Comparison of ENCODE assay signal across 9 cellular contexts in genomic region chr12:70576341-70577282, GRCh38.
A peak's percentile ranks its signal among the peaks of the same experiment; 100 is the strongest.
DNase-seq lines count a peak whose midpoint lies in the region; ATAC-seq, FAIRE-seq and TF ChIP-seq lines count a peak whose summit lies in the region.
"Had no signal": no experiment of that assay in that cellular context is flagged by ENCODE, and none has a peak within 500 bp of the region (broad histone marks: within the 10 kb centered on the region; RNA-seq: fewer than 3 reads in every experiment).

No MANE protein-coding gene starts in this region.

- POLR2A ChIA-PET in BJ (lab: Charles Lee), result interaction anchor here (0.6 to 0.7 kb wide), 3 partner anchors 23 to 92 kb away, joined by 4 to 35 read pairs (median 16); no protein-coding TSS in a partner anchor

- CTCF ChIA-PET in BJ (lab: Yijun Ruan, JAX), result interaction anchor here (0.6 to 4.0 kb wide), 24 partner anchors 21 to 702 kb away, joined by 3 to 54 read pairs (median 3); partner anchors contain the start of genes CNOT2 and KCNMB4

- H3K4me1 ChIP-seq in NT2/D1 (ENCODE audit: insufficient read depth, insufficient read length), result no peaks in the 10 kb centered on the region
- H3K4me1 ChIP-seq in right lobe of liver, result no peaks in the 10 kb centered on the region

- H3K4me3 ChIP-seq in BJ (ENCODE audit: low read depth, low read length) (no peak overlapping the region), NT2/D1 (ENCODE audit: insufficient read length, low read depth) (no peak overlapping the region), right lobe of liver (no peak overlapping the region)
- H3K4me3 ChIP-seq in Jurkat, Clone E6-1 (ENCODE audit: low read length), result no peak overlapping the region

- ATAC-seq in GM19025 (IDR thresholded peaks at IDR 0.05; ENCODE audit: low read depth, unreplicated experiment) (peak; percentile 61), right lobe of liver (peak; percentile 81 to 91 (median 84)), GM18873 (IDR thresholded peaks at IDR 0.05; ENCODE audit: low FRiP score, unreplicated experiment) (no peak)
- ATAC-seq: naive thymus-derived CD8-positive, alpha-beta T cell had no signal

- no peak overlapping the region for H3K9ac ChIP-seq in NT2/D1 (ENCODE audit: insufficient read length, low read depth)

- TF ChIP-seq POLR2A in right lobe of liver (IDR thresholded peaks at IDR 0.05), result no peak

- 37% methylated on average over 12 of the region's 19 CpGs for WGBS in right lobe of liver (ENCODE audit: insufficient coverage, low coverage, low lambda C conversion rate, missing lambda C conversion rate)

- intact Hi-C loops in right lobe of liver (cut with DNase I) (loop anchor here (10.0 kb wide), 2 partner anchors 672 to 692 kb away; no protein-coding TSS in a partner anchor), posterior vena cava (cut with DNase I) (loop anchor here in 1 of 2 donors (5.0 kb wide), 2 partner anchors 674 to 694 kb away; no protein-coding TSS in a partner anchor)

- no peaks in the 10 kb centered on the region for H3K36me3 ChIP-seq in BJ (ENCODE audit: control insufficient read depth, insufficient read depth, low read length)
- no peaks in the 10 kb centered on the region for H3K36me3 ChIP-seq in NT2/D1 (ENCODE audit: insufficient read depth, insufficient read length, low read length)
- no peaks in the 10 kb centered on the region for H3K36me3 ChIP-seq in right lobe of liver

- H3K27me3 ChIP-seq in BJ (ENCODE audit: control insufficient read depth, insufficient read depth, low read length), result no peaks in the 10 kb centered on the region
- H3K27me3 ChIP-seq in NT2/D1 (ENCODE audit: insufficient read depth, insufficient read length), result no peaks in the 10 kb centered on the region
- H3K27me3 ChIP-seq in right lobe of liver, result no peaks in the 10 kb centered on the region

- TF ChIP-seq CTCF in BJ (IDR thresholded peaks at IDR 0.05; ENCODE audit: insufficient read depth, low read depth, low read length), result peak; percentile 76
- TF ChIP-seq CTCF in right lobe of liver (IDR thresholded peaks at IDR 0.05), result peak; percentile 72 to 84 (median 79)

- H3K9me3 ChIP-seq in NT2/D1 (ENCODE audit: insufficient read depth, low read length) (no peaks in the 10 kb centered on the region), right lobe of liver (no peaks in the 10 kb centered on the region)

- peak; percentile 71 for FAIRE-seq in colon (lab: Jason Lieb, UNC)

- DNase-seq in BJ (ENCODE audit: low read depth) (peak; percentile 87), NT2/D1 (ENCODE audit: low read depth, low spot score) (peak; percentile 69), right lobe of liver (no peak), posterior vena cava (ENCODE audit: low spot score) (no peak)
- peak; percentile 49 for DNase-seq in Jurkat, Clone E6-1 (ENCODE audit: low read depth, low spot score)

- H3K27ac ChIP-seq in right lobe of liver, result no peak overlapping the region

Comparison
In these comparisons a context has a peak if more than half of its experiments do, and no peak if none do; other contexts are left out.
1. DNase-seq: peak in BJ (single experiment), Jurkat, Clone E6-1 (single experiment) and NT2/D1 (single experiment); none in right lobe of liver (0 of 3) and posterior vena cava (single experiment).